ENCODE assay signal across 11 cellular contexts in the genomic region with DNA sequence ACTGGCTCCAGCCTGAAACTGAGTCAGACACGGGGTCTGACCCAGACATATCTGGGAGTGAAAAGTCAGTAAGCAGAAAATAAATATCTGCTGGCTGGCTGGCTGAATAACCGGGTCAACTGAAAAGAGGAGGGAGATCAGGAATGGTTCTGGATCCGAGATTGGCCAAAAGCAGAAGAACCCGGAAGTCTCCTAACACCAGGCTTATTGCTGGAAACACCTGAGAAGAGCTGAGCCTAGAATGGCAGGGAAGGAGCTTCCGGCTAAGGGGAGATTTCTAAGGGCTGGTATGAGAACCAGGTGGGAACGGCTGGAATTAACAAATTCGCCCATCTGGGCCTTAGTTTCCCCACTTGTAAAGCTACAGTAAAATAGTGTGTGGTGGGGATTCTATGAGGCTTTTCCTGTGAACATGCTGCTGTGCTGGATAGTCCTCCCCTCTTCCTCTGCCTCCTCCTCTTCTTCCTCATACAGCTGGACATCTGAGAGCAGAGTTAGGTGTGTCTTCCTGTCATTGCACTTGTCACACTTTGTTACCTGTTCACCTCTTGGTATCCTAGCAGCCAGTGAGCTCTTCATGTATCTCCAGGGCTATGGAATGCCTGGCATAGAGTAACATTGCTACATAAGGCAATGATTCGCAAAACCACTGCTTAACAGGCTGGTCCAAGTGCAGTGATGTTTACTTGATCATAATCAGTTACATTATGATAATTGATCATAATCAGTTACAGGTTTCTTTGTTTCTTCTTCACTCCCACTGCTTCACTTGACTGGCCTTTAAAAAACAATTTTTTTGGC. TPM values are rescaled to one million over a fixed set of nuclear protein-coding genes. Genes with fewer than 3 reads are reported as not detected.
A peak's percentile ranks its signal among the peaks of the same experiment; 100 is the strongest.
DNase-seq lines count a peak whose midpoint lies in the region; ATAC-seq and TF ChIP-seq lines count a peak whose summit lies in the region.
"Had no signal": no experiment of that assay in that cellular context is flagged by ENCODE, and none has a peak within 500 bp of the region (broad histone marks: within the 10 kb centered on the region; RNA-seq: fewer than 3 reads in every experiment).

No MANE protein-coding gene starts in this region.

- no peak for DNase-seq in activated T-cell treated with anti-CD3 and anti-CD28 coated beads, Interleukin-2, amount 50 U/mL, for 72 hours
- no peak for DNase-seq in activated T-cell treated with anti-CD3 and anti-CD28 coated beads, Interleukin-2, amount 50 U/mL, for 48 hours
- DNase-seq in retina (peak; percentile 49), foreskin melanocyte (no peak), sciatic nerve (ENCODE audit: low spot score) (no peak)
- DNase-seq: activated CD4-positive, CD25-positive, alpha-beta regulatory T cell had no signal

- peaks cover 75% of the 10 kb centered on the region for H3K4me1 ChIP-seq in OCI-LY1 (ENCODE audit: insufficient read depth, low read length, severe bottlenecking)

- H3K79me2 ChIP-seq in OCI-LY1 (ENCODE audit: insufficient read depth, low read length): peaks cover 18% of the 10 kb centered on the region

- peak overlapping the region; percentile 57 for H3K9ac ChIP-seq in OCI-LY1 (ENCODE audit: low read length)

- peaks cover 51% of the 10 kb centered on the region for H3K27me3 Mint-ChIP-seq in activated T-cell treated with anti-CD3 and anti-CD28 coated beads, Interleukin-2, amount 50 U/mL, for 72 hours (ENCODE audit: low read depth)

- TF ChIP-seq CTCF in OCI-LY1 (IDR thresholded peaks at IDR 0.05; ENCODE audit: low read length): no peak

- H3K9me3 Mint-ChIP-seq in activated T-cell treated with anti-CD3 and anti-CD28 coated beads, Interleukin-2, amount 50 U/mL, for 72 hours: no peaks in the 10 kb centered on the region

- H3K27me3 ChIP-seq in OCI-LY1 (ENCODE audit: insufficient read depth, low read length): no peaks in the 10 kb centered on the region

- peaks cover 21% of the 10 kb centered on the region in 2 donors for H3K36me3 Mint-ChIP-seq in activated T-cell treated with anti-CD3 and anti-CD28 coated beads, Interleukin-2, amount 50 U/mL, for 72 hours (ENCODE audit: insufficient read depth in 2 of 2)

- H3K4me3 Mint-ChIP-seq in activated T-cell treated with anti-CD3 and anti-CD28 coated beads, Interleukin-2, amount 50 U/mL, for 72 hours: peak overlapping the region; percentile 12 to 48

- no peaks in the 10 kb centered on the region for H4K20me1 ChIP-seq in OCI-LY1 (ENCODE audit: insufficient read depth, low read length)

- H3K27ac ChIP-seq in OCI-LY1 (ENCODE audit: low read depth, low read length, poor library complexity, severe bottlenecking): peak overlapping the region; percentile 94

- H3K4me2 ChIP-seq in OCI-LY1 (ENCODE audit: low read length): peak overlapping the region; percentile 68

- H2AFZ ChIP-seq in OCI-LY1 (ENCODE audit: low read length): no peak overlapping the region

- peaks cover 74% of the 10 kb centered on the region for H3K4me1 Mint-ChIP-seq in activated T-cell treated with anti-CD3 and anti-CD28 coated beads, Interleukin-2, amount 50 U/mL, for 72 hours (ENCODE audit: low read depth)

- H3K9me2 ChIP-seq in OCI-LY1 (ENCODE audit: low read depth, low read length): no peaks in the 10 kb centered on the region

- peak overlapping the region; percentile 40 for H3K4me3 ChIP-seq in OCI-LY1 (ENCODE audit: low read depth, low read length, poor library complexity, severe bottlenecking)

- H3F3A ChIP-seq in OCI-LY1 (ENCODE audit: insufficient read depth, low read length): peaks cover 7% of the 10 kb centered on the region; the same call in 1 of the 2 replicates

- H3K27ac Mint-ChIP-seq in activated T-cell treated with anti-CD3 and anti-CD28 coated beads, Interleukin-2, amount 50 U/mL, for 72 hours: no peak overlapping the region

- peaks cover 25% of the 10 kb centered on the region for H3K36me3 ChIP-seq in OCI-LY1 (ENCODE audit: insufficient read depth, low read length)

- no peaks in the 10 kb centered on the region for H3K9me3 ChIP-seq in OCI-LY1 (ENCODE audit: low read length)

- no peak for ATAC-seq in activated T-cell treated with anti-CD3 and anti-CD28 coated beads, Interleukin-2, amount 50 U/mL, for 72 hours (replicated peaks in 1 of 2)
- ATAC-seq in esophagus mucosa: peak; percentile 27
- ATAC-seq in HG02884 (IDR thresholded peaks at IDR 0.05; ENCODE audit: unreplicated experiment): no peak
- ATAC-seq in sciatic nerve: no peak
- ATAC-seq: left lobe of liver, right cardiac atrium had no signal

- intact Hi-C loops in sciatic nerve (cut with DNase I): no loop called here

RNA-seq across cellular contexts. Expression of gene SHMT2, which starts 2.0 kb away (rescaled TPM):
- 100 to 1,000 TPM; 507 to 550 TPM for total RNA-seq in activated T-cell treated with anti-CD3 and anti-CD28 coated beads, Interleukin-2, amount 50 U/mL, for 72 hours
- total RNA-seq in esophagus mucosa: 126 TPM
- 41.9 TPM for total RNA-seq in sciatic nerve

RNA-seq across cellular contexts. Expression of gene NXPH4, which starts 10.9 kb away (rescaled TPM):
- total RNA-seq in activated T-cell treated with anti-CD3 and anti-CD28 coated beads, Interleukin-2, amount 50 U/mL, for 72 hours: 1 to 10 TPM; 1.5 to 2.3 TPM
- total RNA-seq in esophagus mucosa: 6.7 TPM
- total RNA-seq in sciatic nerve: 0.27 TPM

RNA-seq across cellular contexts. Expression of gene STAC3, which starts 23.5 kb away (rescaled TPM):
- total RNA-seq in activated T-cell treated with anti-CD3 and anti-CD28 coated beads, Interleukin-2, amount 50 U/mL, for 72 hours: 1 to 10 TPM; 3.5 to 4.2 TPM
- 1.1 TPM for total RNA-seq in esophagus mucosa
- total RNA-seq in sciatic nerve: 1.9 TPM
